Comparison of ENCODE assay signal across 1 cellular context in the genomic region with DNA sequence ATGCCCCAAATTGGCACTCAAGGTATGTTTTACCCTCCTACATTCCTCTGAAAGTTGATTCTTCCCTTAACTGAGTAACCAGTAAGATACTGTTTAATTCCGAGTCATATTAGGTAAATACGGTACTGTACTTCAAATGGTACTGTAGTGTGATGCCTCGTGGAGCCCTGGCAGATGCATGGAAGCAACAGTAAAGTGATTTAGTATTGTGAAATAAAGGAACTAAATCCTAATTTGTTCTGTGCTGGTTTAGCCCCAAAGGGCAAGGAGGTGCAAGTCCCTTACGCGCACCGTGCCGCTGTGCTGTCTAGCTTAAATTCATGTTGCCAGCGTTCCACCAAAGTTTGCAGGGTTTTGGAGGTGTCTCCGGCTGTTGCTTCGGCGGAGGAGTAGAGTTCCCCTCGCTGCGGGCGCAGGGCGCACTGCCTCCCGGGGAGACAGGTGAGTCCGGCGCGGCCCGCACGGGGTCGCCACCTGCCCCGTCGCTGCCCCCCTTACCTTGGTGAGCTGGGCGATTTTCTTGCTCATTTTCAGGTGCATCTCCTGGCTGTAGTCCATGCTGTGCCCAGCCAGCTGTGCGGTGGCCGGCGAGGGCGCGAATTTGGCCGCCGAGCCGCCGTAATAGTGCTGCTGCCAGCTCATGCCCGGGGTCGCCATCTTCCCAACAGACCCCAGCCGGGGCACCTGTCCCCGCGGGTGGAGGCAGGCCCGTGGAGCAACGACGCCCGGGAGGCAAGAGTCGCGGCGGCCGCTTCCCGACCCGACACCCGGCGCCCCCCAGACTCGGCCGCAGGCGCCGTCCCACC.
TF ChIP-seq lines count a peak whose summit lies in the region.

No MANE protein-coding gene starts in this region.

TF ChIP-seq in HepG2, 621 proteins besides CTCF, POLR2A, EP300 and RAD21 (continued from another document and continues in another):
- TF ChIP-seq, protein P1, sequence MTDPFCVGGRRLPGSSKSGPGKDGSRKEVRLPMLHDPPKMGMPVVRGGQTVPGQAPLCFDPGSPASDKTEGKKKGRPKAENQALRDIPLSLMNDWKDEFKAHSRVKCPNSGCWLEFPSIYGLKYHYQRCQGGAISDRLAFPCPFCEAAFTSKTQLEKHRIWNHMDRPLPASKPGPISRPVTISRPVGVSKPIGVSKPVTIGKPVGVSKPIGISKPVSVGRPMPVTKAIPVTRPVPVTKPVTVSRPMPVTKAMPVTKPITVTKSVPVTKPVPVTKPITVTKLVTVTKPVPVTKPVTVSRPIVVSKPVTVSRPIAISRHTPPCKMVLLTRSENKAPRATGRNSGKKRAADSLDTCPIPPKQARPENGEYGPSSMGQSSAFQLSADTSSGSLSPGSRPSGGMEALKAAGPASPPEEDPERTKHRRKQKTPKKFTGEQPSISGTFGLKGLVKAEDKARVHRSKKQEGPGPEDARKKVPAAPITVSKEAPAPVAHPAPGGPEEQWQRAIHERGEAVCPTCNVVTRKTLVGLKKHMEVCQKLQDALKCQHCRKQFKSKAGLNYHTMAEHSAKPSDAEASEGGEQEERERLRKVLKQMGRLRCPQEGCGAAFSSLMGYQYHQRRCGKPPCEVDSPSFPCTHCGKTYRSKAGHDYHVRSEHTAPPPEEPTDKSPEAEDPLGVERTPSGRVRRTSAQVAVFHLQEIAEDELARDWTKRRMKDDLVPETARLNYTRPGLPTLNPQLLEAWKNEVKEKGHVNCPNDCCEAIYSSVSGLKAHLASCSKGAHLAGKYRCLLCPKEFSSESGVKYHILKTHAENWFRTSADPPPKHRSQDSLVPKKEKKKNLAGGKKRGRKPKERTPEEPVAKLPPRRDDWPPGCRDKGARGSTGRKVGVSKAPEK (CRISPR knock-in tag; IDR thresholded peaks at IDR 0.05; ENCODE audit: borderline replicate concordance) = peak; percentile 87; the same call in 1 of the 2 replicates
- TF ChIP-seq KDM5B (CRISPR knock-in tag; IDR thresholded peaks at IDR 0.05; ENCODE audit: borderline replicate concordance) (peak; percentile 92; the same call in 1 of the 2 replicates), GATA4 (IDR thresholded peaks at IDR 0.05; ENCODE audit: borderline replicate concordance, low read depth) (no peak), THRA (CRISPR knock-in tag; IDR thresholded peaks at IDR 0.05; ENCODE audit: borderline replicate concordance) (peak; percentile 65; the same call in 1 of the 2 replicates), ZNF274 (CRISPR knock-in tag; IDR thresholded peaks at IDR 0.05) (peak; percentile 55; the same call in 1 of the 2 replicates), ZEB1 (IDR thresholded peaks at IDR 0.05; ENCODE audit: insufficient replicate concordance, low read depth) (peak; percentile 82), TOPORS (CRISPR knock-in tag; IDR thresholded peaks at IDR 0.05) (peak; percentile 30; the same call in 1 of the 2 replicates), ZC3H13 (CRISPR knock-in tag; IDR thresholded peaks at IDR 0.05) (peak; percentile 84; the same call in 1 of the 2 replicates), ZNF674 (CRISPR knock-in tag; IDR thresholded peaks at IDR 0.05; ENCODE audit: low read depth) (no peak), ZNF317 (CRISPR knock-in tag; IDR thresholded peaks at IDR 0.05) (peak; percentile 76; the same call in 1 of the 2 replicates), MYC (CRISPR knock-in tag; IDR thresholded peaks at IDR 0.05; ENCODE audit: borderline replicate concordance) (peak; percentile 36; the same call in 1 of the 2 replicates), SALL1 (CRISPR knock-in tag; IDR thresholded peaks at IDR 0.05) (peak; percentile 76), ZNF331 (CRISPR knock-in tag; IDR thresholded peaks at IDR 0.05) (peak; percentile 61; the same call in 1 of the 2 replicates), ZNF782 (CRISPR knock-in tag; IDR thresholded peaks at IDR 0.05; ENCODE audit: borderline replicate concordance) (peak; percentile 92; the same call in 1 of the 2 replicates), ZNF879 (CRISPR knock-in tag; IDR thresholded peaks at IDR 0.05) (peak; percentile 45; the same call in 1 of the 2 replicates), TAF1 (CRISPR knock-in tag; IDR thresholded peaks at IDR 0.05) (peak; percentile 48), TFDP2 (CRISPR knock-in tag; IDR thresholded peaks at IDR 0.05) (peak; percentile 44; the same call in 1 of the 2 replicates), KLF13 (CRISPR knock-in tag; IDR thresholded peaks at IDR 0.05) (0 out of 2 replicates have a peak, but pooled peaks have one; percentile 68), SYNCRIP (IDR thresholded peaks at IDR 0.05; ENCODE audit: insufficient read depth, low read depth, low read length) (no peak), KAT8 (CRISPR knock-in tag; IDR thresholded peaks at IDR 0.05) (peak; percentile 61; the same call in 1 of the 2 replicates), SUZ12 (IDR thresholded peaks at IDR 0.05; ENCODE audit: low read depth, low read length) (no peak), PRDM4 (CRISPR knock-in tag; IDR thresholded peaks at IDR 0.05; ENCODE audit: borderline replicate concordance) (no peak), CEBPB (IDR thresholded peaks at IDR 0.05; ENCODE audit: borderline replicate concordance, low read depth, low read length) (peak; percentile 84), SNAPC5 (CRISPR knock-in tag; IDR thresholded peaks at IDR 0.05; ENCODE audit: borderline replicate concordance) (no peak; the same call in 1 of the 2 replicates), ZFX (CRISPR knock-in tag; IDR thresholded peaks at IDR 0.05; ENCODE audit: low read depth) (peak; percentile 52), SAFB2 (CRISPR knock-in tag; IDR thresholded peaks at IDR 0.05; ENCODE audit: borderline replicate concordance, low read depth) (0 out of 2 replicates have a peak, but pooled peaks have one; percentile 17), NR2C2 (CRISPR knock-in tag; IDR thresholded peaks at IDR 0.05; ENCODE audit: borderline replicate concordance) (peak; percentile 39; the same call in 1 of the 2 replicates), PHF20 (CRISPR knock-in tag; IDR thresholded peaks at IDR 0.05) (peak; percentile 54; the same call in 1 of the 2 replicates), SOX6 (IDR thresholded peaks at IDR 0.05) (no peak), SOX6 (CRISPR knock-in tag; IDR thresholded peaks at IDR 0.05) (peak; percentile 55), LBX2 (CRISPR knock-in tag; IDR thresholded peaks at IDR 0.05; ENCODE audit: borderline replicate concordance) (peak; percentile 44; the same call in 1 of the 2 replicates), KAT7 (CRISPR knock-in tag; IDR thresholded peaks at IDR 0.05; ENCODE audit: borderline replicate concordance) (peak; percentile 91), ARHGAP35 (CRISPR knock-in tag; IDR thresholded peaks at IDR 0.05; ENCODE audit: borderline replicate concordance) (peak; percentile 64)
- TF ChIP-seq, protein P2, sequence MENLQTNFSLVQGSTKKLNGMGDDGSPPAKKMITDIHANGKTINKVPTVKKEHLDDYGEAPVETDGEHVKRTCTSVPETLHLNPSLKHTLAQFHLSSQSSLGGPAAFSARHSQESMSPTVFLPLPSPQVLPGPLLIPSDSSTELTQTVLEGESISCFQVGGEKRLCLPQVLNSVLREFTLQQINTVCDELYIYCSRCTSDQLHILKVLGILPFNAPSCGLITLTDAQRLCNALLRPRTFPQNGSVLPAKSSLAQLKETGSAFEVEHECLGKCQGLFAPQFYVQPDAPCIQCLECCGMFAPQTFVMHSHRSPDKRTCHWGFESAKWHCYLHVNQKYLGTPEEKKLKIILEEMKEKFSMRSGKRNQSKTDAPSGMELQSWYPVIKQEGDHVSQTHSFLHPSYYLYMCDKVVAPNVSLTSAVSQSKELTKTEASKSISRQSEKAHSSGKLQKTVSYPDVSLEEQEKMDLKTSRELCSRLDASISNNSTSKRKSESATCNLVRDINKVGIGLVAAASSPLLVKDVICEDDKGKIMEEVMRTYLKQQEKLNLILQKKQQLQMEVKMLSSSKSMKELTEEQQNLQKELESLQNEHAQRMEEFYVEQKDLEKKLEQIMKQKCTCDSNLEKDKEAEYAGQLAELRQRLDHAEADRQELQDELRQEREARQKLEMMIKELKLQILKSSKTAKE (CRISPR knock-in tag; IDR thresholded peaks at IDR 0.05; ENCODE audit: borderline replicate concordance) = peak; percentile 63
- TF ChIP-seq, protein P3, sequence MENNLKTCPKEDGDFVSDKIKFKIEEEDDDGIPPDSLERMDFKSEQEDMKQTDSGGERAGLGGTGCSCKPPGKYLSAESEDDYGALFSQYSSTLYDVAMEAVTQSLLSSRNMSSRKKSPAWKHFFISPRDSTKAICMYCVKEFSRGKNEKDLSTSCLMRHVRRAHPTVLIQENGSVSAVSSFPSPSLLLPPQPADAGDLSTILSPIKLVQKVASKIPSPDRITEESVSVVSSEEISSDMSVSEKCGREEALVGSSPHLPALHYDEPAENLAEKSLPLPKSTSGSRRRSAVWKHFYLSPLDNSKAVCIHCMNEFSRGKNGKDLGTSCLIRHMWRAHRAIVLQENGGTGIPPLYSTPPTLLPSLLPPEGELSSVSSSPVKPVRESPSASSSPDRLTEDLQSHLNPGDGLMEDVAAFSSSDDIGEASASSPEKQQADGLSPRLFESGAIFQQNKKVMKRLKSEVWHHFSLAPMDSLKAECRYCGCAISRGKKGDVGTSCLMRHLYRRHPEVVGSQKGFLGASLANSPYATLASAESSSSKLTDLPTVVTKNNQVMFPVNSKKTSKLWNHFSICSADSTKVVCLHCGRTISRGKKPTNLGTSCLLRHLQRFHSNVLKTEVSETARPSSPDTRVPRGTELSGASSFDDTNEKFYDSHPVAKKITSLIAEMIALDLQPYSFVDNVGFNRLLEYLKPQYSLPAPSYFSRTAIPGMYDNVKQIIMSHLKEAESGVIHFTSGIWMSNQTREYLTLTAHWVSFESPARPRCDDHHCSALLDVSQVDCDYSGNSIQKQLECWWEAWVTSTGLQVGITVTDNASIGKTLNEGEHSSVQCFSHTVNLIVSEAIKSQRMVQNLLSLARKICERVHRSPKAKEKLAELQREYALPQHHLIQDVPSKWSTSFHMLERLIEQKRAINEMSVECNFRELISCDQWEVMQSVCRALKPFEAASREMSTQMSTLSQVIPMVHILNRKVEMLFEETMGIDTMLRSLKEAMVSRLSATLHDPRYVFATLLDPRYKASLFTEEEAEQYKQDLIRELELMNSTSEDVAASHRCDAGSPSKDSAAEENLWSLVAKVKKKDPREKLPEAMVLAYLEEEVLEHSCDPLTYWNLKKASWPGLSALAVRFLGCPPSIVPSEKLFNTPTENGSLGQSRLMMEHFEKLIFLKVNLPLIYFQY (CRISPR knock-in tag; IDR thresholded peaks at IDR 0.05; ENCODE audit: borderline replicate concordance) = 0 out of 2 replicates have a peak, but pooled peaks have one; percentile 43
- TF ChIP-seq, protein P4, sequence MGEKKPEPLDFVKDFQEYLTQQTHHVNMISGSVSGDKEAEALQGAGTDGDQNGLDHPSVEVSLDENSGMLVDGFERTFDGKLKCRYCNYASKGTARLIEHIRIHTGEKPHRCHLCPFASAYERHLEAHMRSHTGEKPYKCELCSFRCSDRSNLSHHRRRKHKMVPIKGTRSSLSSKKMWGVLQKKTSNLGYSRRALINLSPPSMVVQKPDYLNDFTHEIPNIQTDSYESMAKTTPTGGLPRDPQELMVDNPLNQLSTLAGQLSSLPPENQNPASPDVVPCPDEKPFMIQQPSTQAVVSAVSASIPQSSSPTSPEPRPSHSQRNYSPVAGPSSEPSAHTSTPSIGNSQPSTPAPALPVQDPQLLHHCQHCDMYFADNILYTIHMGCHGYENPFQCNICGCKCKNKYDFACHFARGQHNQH (CRISPR knock-in tag; IDR thresholded peaks at IDR 0.05) = peak; percentile 68; the same call in 1 of the 2 replicates
